In genomic region chr19:38315657-38316476, GRCh38 we compare ENCODE assay signal across 8 cellular contexts.
A peak's percentile ranks its signal among the peaks of the same experiment; 100 is the strongest.
DNase-seq lines count a peak whose midpoint lies in the region; ATAC-seq lines count a peak whose summit lies in the region.

A gene with protein sequence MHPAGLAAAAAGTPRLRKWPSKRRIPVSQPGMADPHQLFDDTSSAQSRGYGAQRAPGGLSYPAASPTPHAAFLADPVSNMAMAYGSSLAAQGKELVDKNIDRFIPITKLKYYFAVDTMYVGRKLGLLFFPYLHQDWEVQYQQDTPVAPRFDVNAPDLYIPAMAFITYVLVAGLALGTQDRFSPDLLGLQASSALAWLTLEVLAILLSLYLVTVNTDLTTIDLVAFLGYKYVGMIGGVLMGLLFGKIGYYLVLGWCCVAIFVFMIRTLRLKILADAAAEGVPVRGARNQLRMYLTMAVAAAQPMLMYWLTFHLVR (minus strand): TSS chr19:38315947. CDS start chr19:38315917, 30 bp downstream.

- ATAC-seq in GM19043 (IDR thresholded peaks at IDR 0.05; ENCODE audit: low read depth, unreplicated experiment) (peak; percentile 90), HG03354 (IDR thresholded peaks at IDR 0.05; ENCODE audit: poor library complexity, severe bottlenecking, unreplicated experiment) (peak; percentile 92)

- DNase-seq in AG20443 (ENCODE audit: low spot score): peak; percentile 99
- peak; percentile 96 to 99 for DNase-seq in NCI-H446 (lab: John Stamatoyannopoulos, UW)
- DNase-seq in activated CD4-positive, CD25-positive, alpha-beta regulatory T cell treated with anti-CD3 and anti-CD28 coated beads, Interleukin-2, amount 50 U/mL, for 16 hours (ENCODE audit: low read depth, low spot score): peak; percentile 92
- DNase-seq in central memory CD4-positive, alpha-beta T cell: peak; percentile 96
- DNase-seq in iris pigment epithelial cell (ENCODE audit: low read depth): peak; percentile 98
- peak; percentile 91 to 95 for DNase-seq in stimulated activated CD4-positive, alpha-beta T cell treated with anti-CD3 and anti-CD28 coated beads, Interleukin-12 subunit alpha, Interleukin-12 subunit beta, amount 100 ng/mL, for 24 hours (ENCODE audit: low read depth in 2 of 2)

Comparison
In these comparisons a context has a peak if more than half of its experiments do, and no peak if none do; other contexts are left out.
1. Peak in every context shown above with its lines: DNase-seq and ATAC-seq.